Comparison of ENCODE assay signal across 28 cellular contexts in genomic region chr9:75927351-75927750, GRCh38. TPM values are rescaled to one million over a fixed set of nuclear protein-coding genes. Genes with fewer than 3 reads are reported as not detected.
"Had no signal": no experiment of that assay in that cellular context is flagged by ENCODE, and none has a peak within 500 bp of the region (broad histone marks: within the 10 kb centered on the region; RNA-seq: fewer than 3 reads in every experiment).

No MANE protein-coding gene starts in this region.

- DNase-seq: activated CD4-positive, alpha-beta T cell treated with anti-CD3 and anti-CD28 coated beads for 48 hours; activated CD4-positive, alpha-beta T cell treated with anti-CD3 and anti-CD28 coated beads, Interleukin-2, amount 50 U/mL, for 4 hours; activated CD4-positive, CD25-positive, alpha-beta regulatory T cell treated with anti-CD3 and anti-CD28 coated beads, Interleukin-2, amount 50 U/mL, for 72 hours; activated CD8-positive, alpha-beta memory T cell treated with anti-CD3 and anti-CD28 coated beads, Interleukin-2, amount 50 U/mL, for 48 hours; activated CD8-positive, alpha-beta T cell treated with anti-CD3 and anti-CD28 coated beads, Interleukin-2, amount 10 ng/mL, durations not matched to agents 7 days and 5 days; activated naive CD4-positive, alpha-beta T cell; activated T-cell treated with anti-CD3 and anti-CD28 coated beads, Interleukin-2, amount 50 U/mL, for 1 hour; aorta; caudate nucleus; NCI-H1092; NCI-H1417; NCI-H1694; NCI-H2029; NCI-H2107; NCI-H2171 treated with DMSO at 0.1 percent for 48 hours; NCI-H226; NCI-H526; NCI-H774; RPMI8226 had no signal

- H3K4me2 ChIP-seq: KMS-11 had no signal

- H3K27ac Mint-ChIP-seq: activated CD8-positive, alpha-beta T cell treated with anti-CD3 and anti-CD28 coated beads, Interleukin-2, amount 10 ng/mL, durations not matched to agents 7 days and 5 days; activated naive CD4-positive, alpha-beta T cell treated with anti-CD3 and anti-CD28 coated beads, Interleukin-2, amount 50 U/mL, for 24 hours; T-helper 1 cell treated with Interleukin-12 subunit alpha and Interleukin-12 subunit beta and Interleukin-4 antibody, amounts not matched to agents 30 μg/mL and 1 μg/mL, for 36 hours had no signal

- H3K27ac ChIP-seq: breast epithelium, KMS-11, SJSA1 had no signal

- H3K9me3 ChIP-seq: breast epithelium, SJSA1 had no signal

- H3K4me3 ChIP-seq: breast epithelium, SJSA1 had no signal

- H3K27me3 ChIP-seq: breast epithelium, SJSA1 had no signal

- H3K4me1 ChIP-seq: breast epithelium, SJSA1 had no signal

- H3K9me3 Mint-ChIP-seq: activated naive CD4-positive, alpha-beta T cell treated with anti-CD3 and anti-CD28 coated beads, Interleukin-2, amount 50 U/mL, for 24 hours; T-helper 1 cell treated with Interleukin-12 subunit alpha and Interleukin-12 subunit beta and Interleukin-4 antibody, amounts not matched to agents 30 μg/mL and 1 μg/mL, for 36 hours had no signal

- ATAC-seq: activated CD8-positive, alpha-beta T cell treated with anti-CD3 and anti-CD28 coated beads, Interleukin-2, amount 10 ng/mL, durations not matched to agents 7 days and 5 days; Panc1; Right ventricle myocardium inferior; SK-N-SH treated with all-trans-retinoic acid at 6 μM for 48 hours had no signal

- H3K36me3 ChIP-seq: breast epithelium, SJSA1 had no signal

- H3K27me3 Mint-ChIP-seq: activated naive CD4-positive, alpha-beta T cell treated with anti-CD3 and anti-CD28 coated beads, Interleukin-2, amount 50 U/mL, for 24 hours had no signal

- H3K4me3 Mint-ChIP-seq: activated CD8-positive, alpha-beta T cell treated with anti-CD3 and anti-CD28 coated beads, Interleukin-2, amount 10 ng/mL, durations not matched to agents 7 days and 5 days; activated naive CD4-positive, alpha-beta T cell treated with anti-CD3 and anti-CD28 coated beads, Interleukin-2, amount 50 U/mL, for 24 hours; T-helper 1 cell treated with Interleukin-12 subunit alpha and Interleukin-12 subunit beta and Interleukin-4 antibody, amounts not matched to agents 30 μg/mL and 1 μg/mL, for 36 hours had no signal

RNA-seq across cellular contexts. Expression of gene PCSK5, which starts 36.9 kb away (rescaled TPM):
- total RNA-seq: MCF 10A had no signal
